Comparison of ENCODE assay signal across 8 cellular contexts in genomic region chr6:38638941-38639497, GRCh38. TPM values are rescaled to one million over a fixed set of nuclear protein-coding genes. Genes with fewer than 3 reads are reported as not detected.
DNase-seq lines count a peak whose midpoint lies in the region; ATAC-seq and TF ChIP-seq lines count a peak whose summit lies in the region.

No MANE protein-coding gene starts in this region.

- H3K4me1 ChIP-seq in BLaER1 (peaks cover 20% of the 10 kb centered on the region), spleen (peaks cover 10 to 58% (median 28%) of the 10 kb centered on the region in 6 donors)

- peak overlapping the region; percentile 84 for H3K9ac ChIP-seq in BLaER1

- TF ChIP-seq POLR2A in spleen (IDR thresholded peaks at IDR 0.05): no peak

- no peaks in the 10 kb centered on the region for H3K36me3 ChIP-seq in BLaER1
- H3K36me3 ChIP-seq in spleen: no peaks in the 10 kb centered on the region

- 0 out of 2 replicates have a peak, but pooled peaks cover 8% of the 10 kb centered on the region for H4K20me1 ChIP-seq in BLaER1

- intact Hi-C loops in spleen (cut with DNase I; ENCODE audit: low total_unique reads): no loop called here

- H3K27me3 ChIP-seq in BLaER1 (no peaks in the 10 kb centered on the region), spleen (replicated peaks in 1 of 7) (no peaks in the 10 kb centered on the region)

- peak overlapping the region; percentile 82 for H3K4me3 ChIP-seq in BLaER1
- H3K4me3 ChIP-seq in astrocyte of the cerebellum (ENCODE audit: low read depth, low read length): peak overlapping the region; percentile 63
- peak overlapping the region; percentile 85 for H3K4me3 ChIP-seq in iPS-18c (ENCODE audit: insufficient read depth, low read depth, low read length)
- peak overlapping the region; percentile 73 to 97 (median 93) for H3K4me3 ChIP-seq in spleen

- 6 to 9% (median 7%) methylated on average over 12 to 15 of the region's 15 CpGs for WGBS in spleen, 5 donors

- peak overlapping the region; percentile 88 for H3K4me2 ChIP-seq in BLaER1

- peak overlapping the region; percentile 84 for H3K27ac ChIP-seq in BLaER1
- peak overlapping the region; percentile 89 to 95 (median 94) for H3K27ac ChIP-seq in spleen

- peak; percentile 33 for ATAC-seq in GM21367 (IDR thresholded peaks at IDR 0.05; ENCODE audit: unreplicated experiment)

- TF ChIP-seq CTCF in astrocyte of the cerebellum (IDR thresholded peaks at IDR 0.05; ENCODE audit: low read depth, low read length, missing control alignments): no peak
- no peak for TF ChIP-seq CTCF in spleen (IDR thresholded peaks at IDR 0.05 in 8 of 11, conservative IDR thresholded peaks at IDR 0.05 in 3 of 11)

- H3K9me3 ChIP-seq in BLaER1 (no peaks in the 10 kb centered on the region), iPS-18c (ENCODE audit: control insufficient read depth, insufficient read depth, low read length) (no peaks in the 10 kb centered on the region), spleen (no peaks in the 10 kb centered on the region)

- DNase-seq in HT-29 (ENCODE audit: low spot score) (peak; percentile 43), T-helper 22 cell (ENCODE audit: low read depth) (peak; percentile 47), astrocyte of the cerebellum (ENCODE audit: low read depth) (no peak), spleen (no peak), SKM-1 treated with dmso at 0.1 percent for 144 hours (lab: John Stamatoyannopoulos, UW; ENCODE audit: unreplicated experiment) (no peak)

- in situ Hi-C loops in astrocyte of the cerebellum (cut with HindIII; ENCODE audit: low sequenced_read_pairs): no loop called here

RNA-seq across cellular contexts. Expression of gene BTBD9, which starts 0.7 kb away (rescaled TPM):
- total RNA-seq in HT-29 (2014; rRNA removed; shearing (Covaris generic)): 4.4 and 5.1 TPM in 2 replicates
- 10 to 100 TPM; 16.1 to 43.1 (median 29.0) TPM for total RNA-seq in spleen
- 1 to 10 TPM; 1.2 to 3.7 (median 1.5) TPM for polyA plus RNA-seq in spleen

Comparison
In these comparisons a context has a peak if more than half of its experiments do, and no peak if none do; other contexts are left out.
1. DNase-seq: peak in HT-29 (single experiment) and T-helper 22 cell (single experiment); none in astrocyte of the cerebellum (single experiment), spleen (single experiment) and SKM-1 treated with dmso at 0.1 percent for 144 hours (single experiment).
2. Peak in every context shown above with its lines, with median percentiles within 50 percentile points of each other: H3K4me3 ChIP-seq.